ENCODE assay signal across 6 cellular contexts in genomic region chr6:88390998-88391397, GRCh38.
DNase-seq lines count a peak whose midpoint lies in the region; ATAC-seq, FAIRE-seq and TF ChIP-seq lines count a peak whose summit lies in the region.
"Not testable (repeated sequence)": the region's sequence is repeated elsewhere in the genome, so short reads cannot be mapped to it uniquely, and the experiment has no call there.

No MANE protein-coding gene starts in this region.

- intact Hi-C loops in K562 (cut with micrococcal nuclease); HepG2 (cut with micrococcal nuclease; ENCODE audit: unreplicated experiment): not testable (repeated sequence)

- POLR2A ChIA-PET in K562 (lab: Yijun Ruan, JAX): interaction anchor here (0.9 to 1.0 kb wide), 2 partner anchors 11 to 20 kb away, joined by 3 read pairs; no protein-coding TSS in a partner anchor
- POLR2A ChIA-PET in HepG2 (lab: Yijun Ruan, JAX): not testable (repeated sequence)

- not testable (repeated sequence) for TF ChIP-seq CTCF in K562 (IDR thresholded peaks at IDR 0.05 in 2 of 3, conservative IDR thresholded peaks at IDR 0.05 in 1 of 3; ENCODE audit: insufficient read depth in 2 of 3, low read depth in 1 of 3, low read length in 3 of 3); HepG2 (CRISPR knock-in tag; IDR thresholded peaks at IDR 0.05)

- H3K4me3 ChIP-seq in K562; HepG2 (replicated peaks in 1 of 3; ENCODE audit: insufficient read depth in 1 of 3, low read depth in 2 of 3, low read length in 3 of 3); neuronal stem cell (ENCODE audit: low read length in 2 of 2): not testable (repeated sequence)

- H3K79me1 ChIP-seq in neuronal stem cell (ENCODE audit: low read depth, low read length): not testable (repeated sequence)

- not testable (repeated sequence) for H3K9ac ChIP-seq in K562 (ENCODE audit: insufficient read depth in 1 of 2, low read depth in 2 of 2, low read length in 2 of 2); HepG2 (ENCODE audit: insufficient read depth, low read depth, low read length); neuronal stem cell (ENCODE audit: low read depth, low read length, poor library complexity)

- H2BK5ac ChIP-seq in neuronal stem cell (ENCODE audit: low read length): not testable (repeated sequence)

- H3K9me1 ChIP-seq in K562 (ENCODE audit: control insufficient read depth, insufficient read depth, low read length): not testable (repeated sequence)

- H3K36me3 ChIP-seq in K562 (ENCODE audit: control insufficient read depth, insufficient read depth, low read length); HepG2 (replicated peaks in 1 of 2; ENCODE audit: control insufficient read depth in 1 of 2, insufficient read depth in 2 of 2, low read length in 2 of 2); neuronal stem cell (replicated peaks in 1 of 2; ENCODE audit: control insufficient read depth in 2 of 2, insufficient read depth in 2 of 2, low read length in 2 of 2): not testable (repeated sequence)

- ATAC-seq in K562: not testable (repeated sequence)
- peak; percentile 44; the same call in 2 of the 3 replicates for ATAC-seq in HepG2

- not testable (repeated sequence) for FAIRE-seq in K562 (lab: Jason Lieb, UNC); HepG2 (lab: Jason Lieb, UNC)

- H2BK120ac ChIP-seq in neuronal stem cell (ENCODE audit: low read depth, low read length): not testable (repeated sequence)

- TF ChIP-seq POLR2A in K562 (conservative IDR thresholded peaks at IDR 0.05); HepG2 (IDR thresholded peaks at IDR 0.05; ENCODE audit: insufficient read depth in 1 of 2, low read depth in 2 of 2, low read length in 2 of 2): not testable (repeated sequence)

- CTCF ChIA-PET in K562 (lab: Yijun Ruan, JAX; ENCODE audit: low intra/inter-chr PET ratio); HepG2 (lab: Yijun Ruan, JAX; ENCODE audit: low intra/inter-chr PET ratio, low total read pairs): not testable (repeated sequence)

- not testable (repeated sequence) for H2BK12ac ChIP-seq in neuronal stem cell (ENCODE audit: low read length)

- in situ Hi-C loops in K562 (cut with MboI); HepG2 (cut with HindIII; ENCODE audit: extremely low pct_ligation_motif_present, low pct_unique_long_range_greater_than_20kb): not testable (repeated sequence)

- H4K8ac ChIP-seq in neuronal stem cell (ENCODE audit: low read depth, low read length): not testable (repeated sequence)

- not testable (repeated sequence) for H2AK5ac ChIP-seq in neuronal stem cell (ENCODE audit: low read depth, low read length)

- not testable (repeated sequence) for H3K27me3 ChIP-seq in K562 (ENCODE audit: control insufficient read depth in 2 of 2, insufficient read depth in 2 of 2, low read length in 2 of 2); HepG2 (ENCODE audit: control insufficient read depth in 1 of 2, insufficient read depth in 2 of 2, low read length in 2 of 2); neuronal stem cell (ENCODE audit: control insufficient read depth in 3 of 3, insufficient read depth in 3 of 3, low read depth in 1 of 3, low read length in 3 of 3)

- not testable (repeated sequence) for H4K20me1 ChIP-seq in K562 (replicated peaks; ENCODE audit: control insufficient read depth, insufficient read depth, low read length); HepG2 (ENCODE audit: insufficient read depth, low read length)

- H3K18ac ChIP-seq in neuronal stem cell (ENCODE audit: low read length): not testable (repeated sequence)

- H3K9me3 ChIP-seq in K562 (replicated peaks; ENCODE audit: control insufficient read depth, insufficient read depth, low read depth, low read length); HepG2 (ENCODE audit: low read length); neuronal stem cell (replicated peaks in 1 of 2; ENCODE audit: control insufficient read depth in 2 of 2, insufficient read depth in 1 of 2, low read depth in 1 of 2, low read length in 2 of 2): not testable (repeated sequence)

- H3K27ac ChIP-seq in K562 (ENCODE audit: extremely low read depth, low read depth, low read length); HepG2 (ENCODE audit: extremely low read length, insufficient read depth, low read length); neuronal stem cell (replicated peaks; ENCODE audit: low read length): not testable (repeated sequence)

- TF ChIP-seq EP300 in K562 (IDR thresholded peaks at IDR 0.05; ENCODE audit: low read length); HepG2 (IDR thresholded peaks at IDR 0.05; ENCODE audit: low read depth in 2 of 2, low read length in 2 of 2); HepG2 (CRISPR knock-in tag; IDR thresholded peaks at IDR 0.05; ENCODE audit: borderline replicate concordance): not testable (repeated sequence)

- not testable (repeated sequence) for H4K91ac ChIP-seq in neuronal stem cell (ENCODE audit: low read depth, low read length, poor library complexity)

- peak; percentile 5 for DNase-seq in NCI-H2029 (lab: John Stamatoyannopoulos, UW)
- peak; percentile 54 for DNase-seq in NCI-H748 (lab: John Stamatoyannopoulos, UW; ENCODE audit: unreplicated experiment)
- DNase-seq in SHP77 treated with DMSO at 0.1 percent for 48 hours (lab: John Stamatoyannopoulos, UW): peak; percentile 32
- DNase-seq in K562 (ENCODE audit: extremely low read depth in 1 of 4, low spot score in 3 of 4): peak in 1 of 4 experiments; percentile 34
- not testable (repeated sequence) for DNase-seq in HepG2 (ENCODE audit: low spot score); neuronal stem cell (ENCODE audit: low spot score)

- not testable (repeated sequence) for H2BK15ac ChIP-seq in neuronal stem cell (ENCODE audit: low read length)

- H3K4ac ChIP-seq in neuronal stem cell (ENCODE audit: low read length): not testable (repeated sequence)

- not testable (repeated sequence) for TF ChIP-seq RAD21 in K562 (CRISPR knock-in tag; conservative IDR thresholded peaks at IDR 0.05 in 1 of 2, IDR thresholded peaks at IDR 0.05 in 1 of 2); HepG2 (CRISPR knock-in tag; IDR thresholded peaks at IDR 0.05)

- not testable (repeated sequence) for BruUV-seq in K562 (replicated peaks; lab: Mats Ljungman, UMichigan); HepG2 (replicated peaks; lab: Mats Ljungman, UMichigan)

- not testable (repeated sequence) for H3K79me2 ChIP-seq in K562 (ENCODE audit: control insufficient read depth, insufficient read depth, low read length); HepG2 (ENCODE audit: insufficient read depth, low read length)

- H3K4me2 ChIP-seq in K562 (ENCODE audit: insufficient read depth, low read length): peak overlapping the region; percentile 1; the same call in 1 of the 2 replicates
- H3K4me2 ChIP-seq in HepG2 (ENCODE audit: low read depth, low read length): peak overlapping the region; percentile 51; the same call in 1 of the 2 replicates
- H3K4me2 ChIP-seq in neuronal stem cell (ENCODE audit: insufficient read depth, low read length, poor library complexity, severe bottlenecking): not testable (repeated sequence)

- H3K14ac ChIP-seq in neuronal stem cell (ENCODE audit: low read length): not testable (repeated sequence)

- H3K23ac ChIP-seq in neuronal stem cell (ENCODE audit: low read depth, low read length, poor library complexity): not testable (repeated sequence)

- H3K4me1 ChIP-seq in K562 (replicated peaks in 1 of 2; ENCODE audit: control insufficient read depth in 2 of 2, insufficient read depth in 2 of 2, low read length in 2 of 2); neuronal stem cell (ENCODE audit: control insufficient read depth in 2 of 2, insufficient read depth in 1 of 2, low read depth in 1 of 2, low read length in 2 of 2): not testable (repeated sequence)
- peaks cover 14% of the 10 kb centered on the region for H3K4me1 ChIP-seq in HepG2 (ENCODE audit: insufficient read depth, low read length)

- not testable (repeated sequence) for H2AFZ ChIP-seq in K562 (ENCODE audit: low read depth, low read length); HepG2 (ENCODE audit: low read length)
- H2AFZ ChIP-seq in neuronal stem cell (ENCODE audit: low read length): peak overlapping the region; percentile 35

- WGBS in K562 (ENCODE audit: insufficient coverage, low coverage, missing lambda C conversion rate): 4% methylated on average over 7 of the region's 7 CpGs
- no CpG with 5 or more reads among the region's 7 CpGs for WGBS in HepG2 (ENCODE audit: low lambda C conversion rate)
- no CpG with 5 or more reads among the region's 7 CpGs for WGBS in neuronal stem cell (ENCODE audit: extremely low coverage in 2 of 2, insufficient read length in 2 of 2, insufficient replicate concordance in 1 of 2), 2 donors

TF ChIP-seq in K562, 482 proteins besides CTCF, POLR2A, EP300 and RAD21:
- TF ChIP-seq FOXJ2 (tag; IDR thresholded peaks at IDR 0.05) (peak; percentile 69; the same call in 1 of the 2 replicates), FOXA3 (CRISPR knock-in tag; conservative IDR thresholded peaks at IDR 0.05 in 1 of 2, IDR thresholded peaks at IDR 0.05 in 1 of 2) (peak in 1 of 2 experiments; percentile 46; a peak in 2 of 4 replicates)

TF ChIP-seq in HepG2, 621 proteins besides CTCF, POLR2A, EP300 and RAD21 (continues in another document):
- TF ChIP-seq ZNF605 (CRISPR knock-in tag; IDR thresholded peaks at IDR 0.05) (0 out of 2 replicates have a peak, but pooled peaks have one; percentile 44), NONO (CRISPR knock-in tag; conservative IDR thresholded peaks at IDR 0.05) (0 out of 2 replicates have a peak, but pooled peaks have one; percentile 13), ZMYM2 (CRISPR knock-in tag; IDR thresholded peaks at IDR 0.05) (0 out of 2 replicates have a peak, but pooled peaks have one; percentile 49), WIZ (CRISPR knock-in tag; IDR thresholded peaks at IDR 0.05) (0 out of 2 replicates have a peak, but pooled peaks have one; percentile 45)
- TF ChIP-seq NONO (IDR thresholded peaks at IDR 0.05): not testable (repeated sequence)
